ENCODE assay signal across 8 cellular contexts in genomic region chr19:6481541-6482342, GRCh38. TPM values are rescaled to one million over a fixed set of nuclear protein-coding genes. Genes with fewer than 3 reads are reported as not detected.
DNase-seq lines count a peak whose midpoint lies in the region; ATAC-seq and TF ChIP-seq lines count a peak whose summit lies in the region.

DENND1C (minus strand) TSS chr19:6481787; CDS start chr19:6481695, 92 bp downstream.

- H2AFZ ChIP-seq in KMS-11 (ENCODE audit: low read depth) (no peak within 1 kb of the TSS), neuronal stem cell (ENCODE audit: low read length) (peak within 1 kb of the TSS; percentile 76)

- peak within 1 kb of the TSS; percentile 25 for H2AK5ac ChIP-seq in neuronal stem cell (ENCODE audit: low read depth, low read length)

- H3K27me3 ChIP-seq in KMS-11 (ENCODE audit: insufficient read depth, low read depth) = no peaks in the 10 kb centered on the region
- H3K27me3 ChIP-seq in effector memory CD4-positive, alpha-beta T cell (replicated peaks; ENCODE audit: control insufficient read depth, insufficient read depth, low read length, poor library complexity, severe bottlenecking) = no peaks in the 10 kb centered on the region
- H3K27me3 ChIP-seq in neuronal stem cell (ENCODE audit: control insufficient read depth in 3 of 3, insufficient read depth in 3 of 3, low read depth in 1 of 3, low read length in 3 of 3) = peaks cover 0 to 28% (median 6%) of the 10 kb centered on the region in 3 experiments
- H3K27me3 ChIP-seq in aorta (ENCODE audit: control insufficient read depth in 1 of 2, insufficient read depth in 2 of 2, low read length in 1 of 2) = no peaks in the 10 kb centered on the region

- peak; percentile 34; the same call in 1 of the 2 replicates for TF ChIP-seq CTCF in KMS-11 (conservative IDR thresholded peaks at IDR 0.05; ENCODE audit: low read depth, low read length)

- peak; percentile 45 for ATAC-seq in aorta (ENCODE audit: low FRiP score)
- ATAC-seq in HG03469 (IDR thresholded peaks at IDR 0.05; ENCODE audit: unreplicated experiment) = no peak

- intact Hi-C loops in aorta (cut with DNase I) = no loop called here

- peak within 1 kb of the TSS; percentile 59 for H2BK15ac ChIP-seq in neuronal stem cell (ENCODE audit: low read length)

- no peak within 1 kb of the TSS for H3K4me3 ChIP-seq in KMS-11 (IDR thresholded peaks at IDR 0.05; ENCODE audit: insufficient read depth, low read depth, low read length)
- H3K4me3 ChIP-seq in effector memory CD4-positive, alpha-beta T cell (ENCODE audit: insufficient read depth, low read depth, low read length, poor library complexity, severe bottlenecking) = peak within 1 kb of the TSS; percentile 76
- peak within 1 kb of the TSS in 1 of 2 donors; percentile 46 for H3K4me3 ChIP-seq in neuronal stem cell (ENCODE audit: low read length in 2 of 2)
- no peak within 1 kb of the TSS for H3K4me3 ChIP-seq in aorta (ENCODE audit: low read length in 2 of 2)

- no peaks in the 10 kb centered on the region for H3K79me2 ChIP-seq in KMS-11 (ENCODE audit: insufficient read depth, low read depth)

- H3K9me3 ChIP-seq in effector memory CD4-positive, alpha-beta T cell (ENCODE audit: control insufficient read depth, low read length) = no peaks in the 10 kb centered on the region
- H3K9me3 ChIP-seq in neuronal stem cell (replicated peaks in 1 of 2; ENCODE audit: control insufficient read depth in 2 of 2, insufficient read depth in 1 of 2, low read depth in 1 of 2, low read length in 2 of 2) (no peaks in the 10 kb centered on the region), aorta (ENCODE audit: control insufficient read depth, low read length) (no peaks in the 10 kb centered on the region)

- H3K23ac ChIP-seq in neuronal stem cell (ENCODE audit: low read depth, low read length, poor library complexity) = peak within 1 kb of the TSS; percentile 93

- no peaks in the 10 kb centered on the region for H4K20me1 ChIP-seq in KMS-11 (ENCODE audit: insufficient read depth)

- peak within 1 kb of the TSS; percentile 89 for H3K18ac ChIP-seq in neuronal stem cell (ENCODE audit: low read length)

- H2BK12ac ChIP-seq in neuronal stem cell (ENCODE audit: low read length) = no peak within 1 kb of the TSS

- no peak within 1 kb of the TSS for H4K8ac ChIP-seq in neuronal stem cell (ENCODE audit: low read depth, low read length)

- DNase-seq in SIG-M5 treated with dmso at 0.1 percent for 504 hours (lab: John Stamatoyannopoulos, UW; ENCODE audit: unreplicated experiment) (peak; percentile 41), SIG-M5 (lab: John Stamatoyannopoulos, UW) (no peak), neuronal stem cell (ENCODE audit: low spot score) (no peak), aorta (peak in 1 of 2 donors; percentile 73)
- DNase-seq in activated CD4-positive, alpha-beta T cell treated with anti-CD3 and anti-CD28 coated beads, Interleukin-2, amount 50 U/mL, for 4 hours = peak; percentile 51 to 53
- peak in 2 of 3 donors; percentile 28 to 42 for DNase-seq in effector memory CD4-positive, alpha-beta T cell

- H3K27ac ChIP-seq in KMS-11 (no peak within 1 kb of the TSS), neuronal stem cell (replicated peaks; ENCODE audit: low read length) (no peak within 1 kb of the TSS), aorta (ENCODE audit: low read depth in 1 of 2, low read length in 2 of 2) (no peak within 1 kb of the TSS)
- H3K27ac ChIP-seq in effector memory CD4-positive, alpha-beta T cell (ENCODE audit: insufficient read depth, low read length, poor library complexity, severe bottlenecking) = peak within 1 kb of the TSS; percentile 90

- H2BK5ac ChIP-seq in neuronal stem cell (ENCODE audit: low read length) = no peak within 1 kb of the TSS

- peak within 1 kb of the TSS; percentile 63 for H3K14ac ChIP-seq in neuronal stem cell (ENCODE audit: low read length)

- no CpG with 5 or more reads among the region's 24 CpGs for WGBS in neuronal stem cell (ENCODE audit: extremely low coverage in 2 of 2, insufficient read length in 2 of 2, insufficient replicate concordance in 1 of 2), 2 donors
- WGBS in aorta, 2 donors = 33 to 34% methylated on average over 24 of the region's 24 CpGs

- no peak within 1 kb of the TSS for H4K91ac ChIP-seq in neuronal stem cell (ENCODE audit: low read depth, low read length, poor library complexity)

- H3K4me2 ChIP-seq in KMS-11 (no peak within 1 kb of the TSS), neuronal stem cell (ENCODE audit: insufficient read depth, low read length, poor library complexity, severe bottlenecking) (no peak within 1 kb of the TSS)

- H3K36me3 ChIP-seq in KMS-11 (ENCODE audit: insufficient read depth) (no peaks in the 10 kb centered on the region), neuronal stem cell (replicated peaks in 1 of 2; ENCODE audit: control insufficient read depth in 2 of 2, insufficient read depth in 2 of 2, low read length in 2 of 2) (no peaks in the 10 kb centered on the region), aorta (ENCODE audit: control insufficient read depth in 1 of 2, insufficient read depth in 2 of 2, low read length in 1 of 2) (no peaks in the 10 kb centered on the region)
- peaks cover 23% of the 10 kb centered on the region for H3K36me3 ChIP-seq in effector memory CD4-positive, alpha-beta T cell (ENCODE audit: control insufficient read depth, insufficient read depth, low read length)

- no peaks in the 10 kb centered on the region for H3K79me1 ChIP-seq in neuronal stem cell (ENCODE audit: low read depth, low read length)

- H2BK120ac ChIP-seq in neuronal stem cell (ENCODE audit: low read depth, low read length) = no peak within 1 kb of the TSS

- no peak within 1 kb of the TSS for H3K4ac ChIP-seq in neuronal stem cell (ENCODE audit: low read length)

- H3K4me1 ChIP-seq in KMS-11 (ENCODE audit: low read depth, poor library complexity, severe bottlenecking) (no peaks in the 10 kb centered on the region), neuronal stem cell (ENCODE audit: control insufficient read depth in 2 of 2, insufficient read depth in 1 of 2, low read depth in 1 of 2, low read length in 2 of 2) (peaks cover 2 to 5% of the 10 kb centered on the region in 2 donors), aorta (ENCODE audit: control insufficient read depth in 1 of 2, insufficient read depth in 2 of 2, low read length in 2 of 2) (no peaks in the 10 kb centered on the region)
- peaks cover 29% of the 10 kb centered on the region for H3K4me1 ChIP-seq in effector memory CD4-positive, alpha-beta T cell (ENCODE audit: control insufficient read depth, insufficient read depth, low read length, poor library complexity, severe bottlenecking)

- H3K9ac ChIP-seq in KMS-11 (no peak within 1 kb of the TSS), neuronal stem cell (ENCODE audit: low read depth, low read length, poor library complexity) (no peak within 1 kb of the TSS)

RNA-seq across cellular contexts. Expression of gene DENND1C, which starts in this region (rescaled TPM):
- polyA plus RNA-seq in neuronal stem cell (2013, experiment 1 of 2) = 0.61 TPM
- 0.60 TPM for polyA plus RNA-seq in neuronal stem cell (2013, experiment 2 of 2)
- 1 to 10 TPM; 3.9 to 7.6 TPM for total RNA-seq in aorta
- polyA plus RNA-seq in aorta = 1 to 10 TPM in 1 of 2 donors, under 1 TPM in 1; 0.20 to 1.9 TPM

Comparison
In these comparisons a context has a peak if more than half of its experiments do, and no peak if none do; other contexts are left out.
1. DNase-seq: peak in SIG-M5 treated with dmso at 0.1 percent for 504 hours (single experiment), activated CD4-positive, alpha-beta T cell treated with anti-CD3 and anti-CD28 coated beads, Interleukin-2, amount 50 U/mL, for 4 hours (2 of 2) and effector memory CD4-positive, alpha-beta T cell (2 of 3); none in SIG-M5 (single experiment) and neuronal stem cell (single experiment).